ENCODE assay signal across 8 cellular contexts in genomic region chr11:110297082-110297725, GRCh38. TPM values are rescaled to one million over a fixed set of nuclear protein-coding genes. Genes with fewer than 3 reads are reported as not detected.
DNase-seq lines count a peak whose midpoint lies in the region; ATAC-seq and TF ChIP-seq lines count a peak whose summit lies in the region.

No MANE protein-coding gene starts in this region.

- peak overlapping the region; percentile 95 for H3K4me3 ChIP-seq in ACC112 (ENCODE audit: low read depth, low read length)

- H3K36me3 ChIP-seq in ACC112 (ENCODE audit: insufficient read depth, low read length) = no peaks in the 10 kb centered on the region

- intact Hi-C loops in MCF 10A (cut with micrococcal nuclease) = loop anchor here (5.0 kb wide), 3 partner anchors 45 to 95 kb away; no protein-coding TSS in a partner anchor

- no peak for ATAC-seq in HG03159 (IDR thresholded peaks at IDR 0.05; ENCODE audit: unreplicated experiment)

- H3K9me3 Mint-ChIP-seq in MCF 10A (ENCODE audit: unreplicated experiment) = no peaks in the 10 kb centered on the region

- no peak for TF ChIP-seq CTCF in MCF 10A (IDR thresholded peaks at IDR 0.05; ENCODE audit: unreplicated experiment)

- peak overlapping the region; percentile 19 for H3K27ac Mint-ChIP-seq in MCF 10A (ENCODE audit: low read depth, unreplicated experiment)

- no peaks in the 10 kb centered on the region for H3K27me3 Mint-ChIP-seq in MCF 10A (ENCODE audit: insufficient read depth, unreplicated experiment)

- BruUV-seq in MCF 10A (replicated peaks; lab: Mats Ljungman, UMichigan) = TSS peak; percentile 47

- H3K4me3 Mint-ChIP-seq in MCF 10A (ENCODE audit: unreplicated experiment) = peak overlapping the region; percentile 81

- peak overlapping the region; percentile 53 for H3K27ac ChIP-seq in ACC112 (ENCODE audit: low read depth, low read length)

- H3K4me1 ChIP-seq in ACC112 (ENCODE audit: control insufficient read depth, insufficient read depth, low read length, unreplicated experiment) = peaks cover 37% of the 10 kb centered on the region

- H2AFZ ChIP-seq in ACC112 (ENCODE audit: low read length, unreplicated experiment) = peak overlapping the region; percentile 28

- no peaks in the 10 kb centered on the region for H3K27me3 ChIP-seq in ACC112 (ENCODE audit: insufficient read depth, low read length)

- CTCF ChIA-PET in MCF 10A (lab: Yijun Ruan, JAX) (interaction anchor here (0.6 to 2.2 kb wide), 5 partner anchors 17 to 136 kb away, joined by 3 to 9 read pairs (median 3); no protein-coding TSS in a partner anchor), HEK293T (lab: Yijun Ruan, JAX) (interaction anchor here (1.0 to 1.3 kb wide), 2 partner anchors 32 to 96 kb away, joined by 3 to 5 read pairs; no protein-coding TSS in a partner anchor)

- POLR2A ChIA-PET in MCF 10A (lab: Yijun Ruan, JAX) (interaction anchor here (0.7 to 3.2 kb wide), 21 partner anchors 9 to 219 kb away, joined by 3 to 19 read pairs (median 4); partner anchors contain the start of genes FDX1 and ZC3H12C), HEK293T (lab: Yijun Ruan, JAX) (interaction anchor here (0.7 to 1.8 kb wide), 4 partner anchors 9 to 82 kb away, joined by 3 to 6 read pairs (median 4); no protein-coding TSS in a partner anchor)

- peaks cover 15% of the 10 kb centered on the region for H3K4me1 Mint-ChIP-seq in MCF 10A (ENCODE audit: insufficient read depth, unreplicated experiment)

- H3K79me2 ChIP-seq in ACC112 (ENCODE audit: control insufficient read depth, insufficient read depth, low read length, unreplicated experiment) = peaks cover 42% of the 10 kb centered on the region

- DNase-seq in HT1080 (ENCODE audit: low read depth) = peak; percentile 47
- DNase-seq in MCF 10A (ENCODE audit: unreplicated experiment) = peak; percentile 21
- DNase-seq in medulla oblongata (ENCODE audit: extremely low spot score) = peak; percentile 31
- DNase-seq in DMS79 (lab: John Stamatoyannopoulos, UW) = no peak
- DNase-seq in NCI-H2029 (lab: John Stamatoyannopoulos, UW) = no peak
- DNase-seq in HEK293T (ENCODE audit: extremely low spot score) = no peak

- peaks cover 5% of the 10 kb centered on the region for H3K36me3 Mint-ChIP-seq in MCF 10A (ENCODE audit: insufficient read depth, unreplicated experiment)

TF ChIP-seq in HEK293T, 16 proteins besides CTCF, POLR2A, EP300 and RAD21:
- TF ChIP-seq FOXK2 (IDR thresholded peaks at IDR 0.05) (no peak), TARDBP (IDR thresholded peaks at IDR 0.05) (no peak), PKNOX1 (IDR thresholded peaks at IDR 0.05) (no peak), BHLHE40 (IDR thresholded peaks at IDR 0.05; ENCODE audit: borderline replicate concordance) (no peak), FOXM1 (IDR thresholded peaks at IDR 0.05; ENCODE audit: borderline replicate concordance) (no peak), ZNF384 (IDR thresholded peaks at IDR 0.05) (no peak), SP1 (IDR thresholded peaks at IDR 0.05) (no peak)

RNA-seq across cellular contexts. Expression of gene RDX, which starts 0.8 kb away (rescaled TPM):
- 58.0 and 67.6 TPM in 2 replicates for total RNA-seq in HT1080 (2014; rRNA removed; shearing (Covaris generic))
- polyA plus RNA-seq in HT1080 (2015; cell fraction: cytosol; rRNA removed) = 46.5 and 61.2 TPM in 2 replicates
- 85.2 and 87.6 TPM in 2 replicates for polyA plus RNA-seq in HT1080 (2015; cell fraction: nucleus; rRNA removed)
- total RNA-seq in MCF 10A (2022) = 132 and 145 TPM in 2 replicates

Comparison
In these comparisons a context has a peak if more than half of its experiments do, and no peak if none do; other contexts are left out.
1. DNase-seq: peak in HT1080 (single experiment), MCF 10A (single experiment) and medulla oblongata (single experiment); none in DMS79 (single experiment), NCI-H2029 (single experiment) and HEK293T (single experiment).